9 cellular contexts compared by ENCODE assay signal in genomic region chr1:26921126-26921461, GRCh38. TPM values are rescaled to one million over a fixed set of nuclear protein-coding genes. Genes with fewer than 3 reads are reported as not detected.
DNase-seq lines count a peak whose midpoint lies in the region; ATAC-seq and TF ChIP-seq lines count a peak whose summit lies in the region.
"Had no signal": no experiment of that assay in that cellular context is flagged by ENCODE, and none has a peak within 500 bp of the region (broad histone marks: within the 10 kb centered on the region; RNA-seq: fewer than 3 reads in every experiment).

No MANE protein-coding gene starts in this region.

- H3K9me3 ChIP-seq in mucosa of descending colon, result no peaks in the 10 kb centered on the region

- peaks cover 11% of the 10 kb centered on the region for H3K4me1 ChIP-seq in mucosa of descending colon (ENCODE audit: low read depth)

- peak overlapping the region; percentile 95 for H3K4me3 Mint-ChIP-seq in chondrocyte (ENCODE audit: unreplicated experiment)

- H3K36me3 Mint-ChIP-seq in chondrocyte (ENCODE audit: low read depth), result peaks cover 2% of the 10 kb centered on the region

- ATAC-seq in HG03571 (IDR thresholded peaks at IDR 0.05; ENCODE audit: unreplicated experiment) (peak; percentile 11), mucosa of descending colon (peak; percentile 26)

- H3K27ac Mint-ChIP-seq in chondrocyte (ENCODE audit: unreplicated experiment), result peak overlapping the region; percentile 97

- no peaks in the 10 kb centered on the region for H3K27me3 Mint-ChIP-seq in chondrocyte (ENCODE audit: low read depth)

- H3K4me3 ChIP-seq in GM06990 (replicated peaks; ENCODE audit: low read depth, low read length) (peak overlapping the region; percentile 47), mucosa of descending colon (no peak overlapping the region)

- intact Hi-C loops in mucosa of descending colon (cut with DNase I, micrococcal nuclease), result no loop called here

- no peaks in the 10 kb centered on the region for H3K9me3 Mint-ChIP-seq in chondrocyte (ENCODE audit: low read depth)

- DNase-seq in GM06990 (ENCODE audit: extremely low read depth, insufficient read length), result no peak
- DNase-seq in chondrocyte (ENCODE audit: low spot score), result no peak
- DNase-seq in mucosa of descending colon, result no peak
- DNase-seq in stimulated activated naive CD4-positive, alpha-beta T cell treated with Interleukin-2 at 50 U/mL for 16 hours (lab: John Stamatoyannopoulos, UW), result no peak
- DNase-seq in A172 (ENCODE audit: low spot score), result no peak
- DNase-seq in GM19238 (ENCODE audit: insufficient read length, low spot score), result no peak
- DNase-seq in DMS53 (lab: John Stamatoyannopoulos, UW), result no peak

- TF ChIP-seq CTCF in GM06990 (IDR thresholded peaks at IDR 0.05; ENCODE audit: insufficient read depth, low read length, poor library complexity, severe bottlenecking) (no peak), chondrocyte (IDR thresholded peaks at IDR 0.05) (no peak), mucosa of descending colon (IDR thresholded peaks at IDR 0.05) (no peak)

- no peaks in the 10 kb centered on the region for H3K27me3 ChIP-seq in GM06990 (replicated peaks; ENCODE audit: control insufficient read depth, insufficient read depth, low read length)

- peaks cover 25% of the 10 kb centered on the region for H3K4me1 Mint-ChIP-seq in chondrocyte (ENCODE audit: low read depth)

- H3K36me3 ChIP-seq in GM06990 (ENCODE audit: control insufficient read depth, insufficient read depth, low read length), result peaks cover 8% of the 10 kb centered on the region
- no peaks in the 10 kb centered on the region for H3K36me3 ChIP-seq in mucosa of descending colon (ENCODE audit: low read depth)

RNA-seq across cellular contexts. Expression of gene NUDC, which starts 0.4 kb away (rescaled TPM):
- total RNA-seq in chondrocyte (44.4 to 53.7 TPM (median 45.8 TPM) in 3 replicates), mucosa of descending colon (10 to 100 TPM; 36.2 to 83.5 (median 43.1) TPM)
- total RNA-seq in A172 (2014; rRNA removed; shearing (Covaris generic)), result 70.8 and 79.2 TPM in 2 replicates

RNA-seq across cellular contexts. Expression of gene NR0B2, which starts 7.3 kb away (rescaled TPM):
- not detected in 3 replicates for total RNA-seq in chondrocyte
- under 1 TPM in 2 of 3 donors, not detected in 1; 0.43 to 0.52 TPM for total RNA-seq in mucosa of descending colon
- not detected in 2 replicates for total RNA-seq in A172 (2014; rRNA removed; shearing (Covaris generic))
- total RNA-seq: HT1080 had no signal

RNA-seq across cellular contexts. Expression of gene GPATCH3, which starts 20.8 kb away (rescaled TPM):
- total RNA-seq in chondrocyte, result 13.7 to 14.1 TPM (median 13.7 TPM) in 3 replicates
- total RNA-seq in mucosa of descending colon, result 10 to 100 TPM; 14.0 to 17.5 (median 14.5) TPM
- 5.0 and 5.9 TPM in 2 replicates for total RNA-seq in A172 (2014; rRNA removed; shearing (Covaris generic))

RNA-seq across cellular contexts. Expression of gene GPN2, which starts 31.0 kb away (rescaled TPM):
- total RNA-seq in chondrocyte, result 19.8 to 22.0 TPM (median 21.7 TPM) in 3 replicates
- 10 to 100 TPM; 25.4 to 37.2 (median 27.0) TPM for total RNA-seq in mucosa of descending colon
- total RNA-seq in A172 (2014; rRNA removed; shearing (Covaris generic)), result 6.0 and 6.8 TPM in 2 replicates

RNA-seq across cellular contexts. Expression of gene KDF1, which starts 39.2 kb away (rescaled TPM):
- total RNA-seq in chondrocyte (not detected in 3 replicates), mucosa of descending colon (10 to 100 TPM; 10.1 to 27.0 (median 20.4) TPM)
- total RNA-seq in A172 (2014; rRNA removed; shearing (Covaris generic)), result not detected in 2 replicates
- total RNA-seq: HT1080 had no signal
